In genomic region chr12:104282109-104282508, GRCh38 we compare ENCODE assay signal across 19 cellular contexts. TPM values are rescaled to one million over a fixed set of nuclear protein-coding genes. Genes with fewer than 3 reads are reported as not detected.
A peak's percentile ranks its signal among the peaks of the same experiment; 100 is the strongest.
DNase-seq lines count a peak whose midpoint lies in the region; ATAC-seq and TF ChIP-seq lines count a peak whose summit lies in the region.
"Had no signal": no experiment of that assay in that cellular context is flagged by ENCODE, and none has a peak within 500 bp of the region (broad histone marks: within the 10 kb centered on the region; RNA-seq: fewer than 3 reads in every experiment).

No MANE protein-coding gene starts in this region.

- H3K4me1 Mint-ChIP-seq in GM23338 (peaks cover 19% of the 10 kb centered on the region), T-helper 17 cell (peaks cover 10% of the 10 kb centered on the region)

- no peak for TF ChIP-seq CTCF in GM23338 (conservative IDR thresholded peaks at IDR 0.05; ENCODE audit: low read depth in 2 of 2)
- no peak for TF ChIP-seq CTCF in coronary artery (IDR thresholded peaks at IDR 0.05)
- TF ChIP-seq CTCF in sigmoid colon (IDR thresholded peaks at IDR 0.05), result no peak

- H3K4me1 ChIP-seq in GM23338 (ENCODE audit: insufficient read depth) (peaks cover 8% of the 10 kb centered on the region), SJSA1 (replicated peaks) (peaks cover 65% of the 10 kb centered on the region), sigmoid colon (peaks cover 0 to 29% (median 25%) of the 10 kb centered on the region in 4 donors)

- H4K20me1 ChIP-seq in GM23338 (replicated peaks; ENCODE audit: insufficient read depth), result no peaks in the 10 kb centered on the region

- H3F3A ChIP-seq in GM23338 (replicated peaks; ENCODE audit: low read depth), result no peaks in the 10 kb centered on the region

- no peak for TF ChIP-seq EP300 in sigmoid colon (IDR thresholded peaks at IDR 0.05)

- H3K4me3 ChIP-seq in GM23338 (no peak overlapping the region), SJSA1 (no peak overlapping the region), coronary artery (no peak overlapping the region), sigmoid colon (no peak overlapping the region)
- H3K4me3 ChIP-seq: body of pancreas, HAP-1, lower lobe of right lung had no signal

- H2AFZ ChIP-seq in GM23338, result peak overlapping the region; percentile 67

- no peaks in the 10 kb centered on the region for H3K9me2 ChIP-seq in GM23338 (ENCODE audit: insufficient read depth)

- DNase-seq in GM23338 (ENCODE audit: low spot score) (no peak), SJSA1 (ENCODE audit: low read depth in 1 of 2, low spot score in 2 of 2) (no peak), coronary artery (ENCODE audit: low spot score) (no peak), sigmoid colon (no peak), NCI-H2081 (lab: John Stamatoyannopoulos, UW) (no peak), T-helper 17 cell (no peak)
- DNase-seq: activated CD4-positive, alpha-beta T cell treated with anti-CD3 and anti-CD28 coated beads, Interleukin-2, amount 10 ng/mL, durations not matched to agents 7 days and 5 days; activated gamma-delta T cell; body of pancreas; Karpas-422; lower lobe of right lung; NCI-H1105 treated with DMSO at 0.1 percent for 48 hours; occipital lobe; RPMI8226; SW 1271 had no signal

- ATAC-seq in GM23338 (no peak), HG03432 (IDR thresholded peaks at IDR 0.05; ENCODE audit: unreplicated experiment) (no peak), GM21619 (IDR thresholded peaks at IDR 0.05; ENCODE audit: unreplicated experiment) (no peak), T-helper 17 cell (no peak)
- ATAC-seq: body of pancreas, lower lobe of right lung, sciatic nerve had no signal

- H3K27ac ChIP-seq in GM23338 (ENCODE audit: low read depth), result no peak overlapping the region
- H3K27ac ChIP-seq in SJSA1, result peak overlapping the region; percentile 34; the same call in 1 of the 2 replicates
- peak overlapping the region; percentile 13 to 30 for H3K27ac ChIP-seq in coronary artery
- H3K27ac ChIP-seq in sigmoid colon, result peak overlapping the region in 3 of 4 donors; percentile 23 to 72 (median 41)
- H3K27ac ChIP-seq: body of pancreas, lower lobe of right lung had no signal

- H3K36me3 ChIP-seq in GM23338 (ENCODE audit: insufficient read depth), result no peaks in the 10 kb centered on the region
- peaks cover 3% of the 10 kb centered on the region for H3K36me3 ChIP-seq in SJSA1
- H3K36me3 ChIP-seq in sigmoid colon, result no peaks in the 10 kb centered on the region
- H3K36me3 ChIP-seq: HAP-1, lower lobe of right lung had no signal

- no peak overlapping the region for H3K4me3 Mint-ChIP-seq in GM23338
- no peak overlapping the region for H3K4me3 Mint-ChIP-seq in T-helper 17 cell
- H3K4me3 Mint-ChIP-seq: activated CD4-positive, alpha-beta T cell treated with anti-CD3 and anti-CD28 coated beads, Interleukin-2, amount 10 ng/mL, durations not matched to agents 7 days and 5 days had no signal

- no peaks in the 10 kb centered on the region for H3K79me2 ChIP-seq in GM23338 (replicated peaks; ENCODE audit: insufficient read depth)

- H3K4me2 ChIP-seq in GM23338, result no peak overlapping the region

- H3K36me3 Mint-ChIP-seq in GM23338 (ENCODE audit: low read depth) (no peaks in the 10 kb centered on the region), T-helper 17 cell (ENCODE audit: low read depth) (peaks cover 12% of the 10 kb centered on the region)

- TF ChIP-seq POLR2A in sigmoid colon (IDR thresholded peaks at IDR 0.05), result no peak

- H3K27ac Mint-ChIP-seq in GM23338, result no peak overlapping the region
- no peak overlapping the region for H3K27ac Mint-ChIP-seq in T-helper 17 cell
- H3K27ac Mint-ChIP-seq: activated CD4-positive, alpha-beta T cell treated with anti-CD3 and anti-CD28 coated beads, Interleukin-2, amount 10 ng/mL, durations not matched to agents 7 days and 5 days had no signal

- H3K27me3 Mint-ChIP-seq in GM23338 (ENCODE audit: insufficient read depth, low read depth, poor library complexity) (peaks cover 6% of the 10 kb centered on the region), T-helper 17 cell (peaks cover 23% of the 10 kb centered on the region)

- intact Hi-C loops in sigmoid colon (cut with DNase I), result no loop called here

- H3K27me3 ChIP-seq in GM23338 (ENCODE audit: insufficient read depth) (no peaks in the 10 kb centered on the region), SJSA1 (replicated peaks) (no peaks in the 10 kb centered on the region), sigmoid colon (no peaks in the 10 kb centered on the region)
- H3K27me3 ChIP-seq: body of pancreas had no signal

- no peaks in the 10 kb centered on the region; the same call in 2 of the 3 replicates for H3K9me3 Mint-ChIP-seq in GM23338
- H3K9me3 Mint-ChIP-seq: activated CD4-positive, alpha-beta T cell treated with anti-CD3 and anti-CD28 coated beads, Interleukin-2, amount 10 ng/mL, durations not matched to agents 7 days and 5 days had no signal

- H3K9me3 ChIP-seq in SJSA1 (replicated peaks) (no peaks in the 10 kb centered on the region), sigmoid colon (no peaks in the 10 kb centered on the region), T-helper 17 cell (ENCODE audit: control insufficient read depth, low read length, poor library complexity, severe bottlenecking) (no peaks in the 10 kb centered on the region)
- H3K9me3 ChIP-seq: body of pancreas, HAP-1, lower lobe of right lung had no signal

TF ChIP-seq in GM23338, 12 proteins besides CTCF, POLR2A, EP300 and RAD21:
- TF ChIP-seq EZH2phosphoT487 (IDR thresholded peaks at IDR 0.05; ENCODE audit: unreplicated experiment) (no peak), ETS1 (IDR thresholded peaks at IDR 0.05) (no peak), REST (IDR thresholded peaks at IDR 0.05; ENCODE audit: unreplicated experiment) (no peak), POLR2AphosphoS5 (IDR thresholded peaks at IDR 0.05; ENCODE audit: low read depth) (no peak)

RNA-seq across cellular contexts. Expression of gene EID3, which starts 21.4 kb away (rescaled TPM):
- 3.4 and 8.8 TPM in 2 replicates for total RNA-seq in GM23338 (2014; rRNA removed; shearing (Covaris generic))
- polyA plus RNA-seq in GM23338 (2016; fragmentation: Nextera tagmentation; extraction: Ambion mirVana), result 3.3 and 3.9 TPM in 2 replicates
- 2.1 and 4.8 TPM in 2 replicates for total RNA-seq in SJSA1 (2014; rRNA removed; shearing (Covaris generic))
- 10 to 100 TPM in 2 of 4 donors, 1 to 10 TPM in 2; 4.6 to 21.9 (median 13.5) TPM for total RNA-seq in sigmoid colon
- polyA plus RNA-seq in sigmoid colon, result 1 to 10 TPM in 2 of 3 donors, under 1 TPM in 1; 0.46 to 2.5 (median 1.2) TPM
- total RNA-seq in T-helper 17 cell, result 10 to 100 TPM; 12.2 to 13.7 TPM
